In the genomic region with DNA sequence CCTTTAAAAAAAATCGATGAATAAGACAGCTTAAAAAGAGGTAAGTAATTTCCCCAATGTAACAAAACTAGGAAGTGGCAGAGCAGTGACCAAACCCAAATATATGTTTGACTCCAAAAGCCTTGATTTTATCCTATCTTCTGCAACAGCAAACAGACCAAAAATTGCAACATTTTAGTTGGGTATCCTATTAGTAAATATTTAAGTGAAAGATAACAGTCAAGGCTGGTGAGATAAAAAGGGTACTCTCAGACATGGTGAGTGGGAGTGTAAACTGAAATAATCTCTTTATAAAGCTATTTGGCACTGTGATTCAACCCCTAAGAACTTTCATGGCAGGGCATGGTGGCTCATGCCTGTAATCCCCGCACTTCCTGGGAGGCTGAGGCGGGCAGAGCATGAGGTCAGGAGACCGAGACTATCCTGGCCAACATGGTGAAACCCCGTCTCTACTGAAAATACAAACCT, we compare ENCODE assay signal across 14 cellular contexts. TPM values are rescaled to one million over a fixed set of nuclear protein-coding genes. Genes with fewer than 3 reads are reported as not detected.
DNase-seq lines count a peak whose midpoint lies in the region; ATAC-seq and TF ChIP-seq lines count a peak whose summit lies in the region.
"Had no signal": no experiment of that assay in that cellular context is flagged by ENCODE, and none has a peak within 500 bp of the region (broad histone marks: within the 10 kb centered on the region; RNA-seq: fewer than 3 reads in every experiment).

No MANE protein-coding gene starts in this region.

- WGBS in smooth muscle cell (ENCODE audit: low lambda C conversion rate) = 31% methylated on average over 5 of the region's 5 CpGs

- H3K4me1 ChIP-seq in SJSA1 (replicated peaks) = peaks cover 25% of the 10 kb centered on the region
- H3K4me1 ChIP-seq in smooth muscle cell (ENCODE audit: low read depth) = peaks cover 33% of the 10 kb centered on the region

- H3K9me3 ChIP-seq in SJSA1 (replicated peaks) = no peaks in the 10 kb centered on the region; the same call in 1 of the 2 replicates
- H3K9me3 ChIP-seq in smooth muscle cell (replicated peaks; ENCODE audit: low read depth) = no peaks in the 10 kb centered on the region
- H3K9me3 ChIP-seq: left lung had no signal

- DNase-seq in HS-27A (ENCODE audit: low read depth) (peak; percentile 5), SJSA1 (ENCODE audit: low read depth in 1 of 2, low spot score in 2 of 2) (peak; percentile 37 to 53), glomerular visceral epithelial cell (ENCODE audit: extremely low spot score) (peak; percentile 53), smooth muscle cell (lab: John Stamatoyannopoulos, UW; ENCODE audit: unreplicated experiment) (no peak), RKO (ENCODE audit: low spot score) (no peak), GM03348 (ENCODE audit: low spot score) (no peak)
- DNase-seq: DND-41, left lung, NCI-H2081, NCI-H526 treated with DMSO at 0.1 percent for 48 hours had no signal

- H3K27me3 Mint-ChIP-seq in stimulated activated memory B cell treated with anti-CD40 and anti-IgM and Interleukin-4, amounts not matched to agents 10 μg/mL and 1 μg/mL and 100 μg/mL, for 72 hours = no peaks in the 10 kb centered on the region

- H3K27ac ChIP-seq in SJSA1 = peak overlapping the region; percentile 99
- peak overlapping the region; percentile 88 for H3K27ac ChIP-seq in smooth muscle cell (ENCODE audit: low read depth)
- H3K27ac ChIP-seq: BLaER1 had no signal

- H3K4me2 ChIP-seq in smooth muscle cell = peak overlapping the region; percentile 81
- H3K4me2 ChIP-seq: BLaER1 had no signal

- H3K27me3 ChIP-seq in SJSA1 (replicated peaks) (no peaks in the 10 kb centered on the region), smooth muscle cell (ENCODE audit: low read depth) (no peaks in the 10 kb centered on the region)
- H3K27me3 ChIP-seq: BLaER1, left lung had no signal

- H3K36me3 ChIP-seq in SJSA1 = peaks cover 8% of the 10 kb centered on the region
- H3K36me3 ChIP-seq in smooth muscle cell (ENCODE audit: low read depth) = no peaks in the 10 kb centered on the region
- H3K36me3 ChIP-seq: BLaER1, left lung had no signal

- H2AFZ ChIP-seq in smooth muscle cell (ENCODE audit: low read depth) = no peak overlapping the region

- no peak overlapping the region for H3K9ac ChIP-seq in smooth muscle cell (ENCODE audit: low read depth)
- H3K9ac ChIP-seq: BLaER1 had no signal

- H4K20me1 ChIP-seq in smooth muscle cell (ENCODE audit: low read depth) = peaks cover 23% of the 10 kb centered on the region

- ATAC-seq in stimulated activated memory B cell treated with anti-CD40 and anti-IgM and Interleukin-4, amounts not matched to agents 10 μg/mL and 1 μg/mL and 100 μg/mL, for 72 hours = no peak

- peaks cover 29% of the 10 kb centered on the region for H3K79me2 ChIP-seq in smooth muscle cell (ENCODE audit: low read depth)

- peaks cover 6% of the 10 kb centered on the region for H3K4me1 Mint-ChIP-seq in stimulated activated memory B cell treated with anti-CD40 and anti-IgM and Interleukin-4, amounts not matched to agents 10 μg/mL and 1 μg/mL and 100 μg/mL, for 72 hours

- H3K27ac Mint-ChIP-seq in stimulated activated memory B cell treated with anti-CD40 and anti-IgM and Interleukin-4, amounts not matched to agents 10 μg/mL and 1 μg/mL and 100 μg/mL, for 72 hours = no peak overlapping the region
- H3K27ac Mint-ChIP-seq: activated naive CD4-positive, alpha-beta T cell treated with anti-CD3 and anti-CD28 coated beads for 36 hours had no signal

- peaks cover 15% of the 10 kb centered on the region for H3F3A ChIP-seq in smooth muscle cell (ENCODE audit: low read depth)

- H3K36me3 Mint-ChIP-seq in stimulated activated memory B cell treated with anti-CD40 and anti-IgM and Interleukin-4, amounts not matched to agents 10 μg/mL and 1 μg/mL and 100 μg/mL, for 72 hours = no peaks in the 10 kb centered on the region
- H3K36me3 Mint-ChIP-seq: brain had no signal

- TF ChIP-seq CTCF in smooth muscle cell (IDR thresholded peaks at IDR 0.05; ENCODE audit: borderline replicate concordance, insufficient read depth, poor library complexity, severe bottlenecking) = no peak

- no peak overlapping the region for H3K4me3 Mint-ChIP-seq in stimulated activated memory B cell treated with anti-CD40 and anti-IgM and Interleukin-4, amounts not matched to agents 10 μg/mL and 1 μg/mL and 100 μg/mL, for 72 hours

- no peaks in the 10 kb centered on the region for H3K9me3 Mint-ChIP-seq in stimulated activated memory B cell treated with anti-CD40 and anti-IgM and Interleukin-4, amounts not matched to agents 10 μg/mL and 1 μg/mL and 100 μg/mL, for 72 hours

- H3K4me3 ChIP-seq in SJSA1 (no peak overlapping the region), smooth muscle cell (no peak overlapping the region)
- H3K4me3 ChIP-seq: BLaER1, left lung had no signal

RNA-seq across cellular contexts. Expression of a gene that starts 1.9 kb away (rescaled TPM):
- 111 and 142 TPM in 2 replicates for total RNA-seq in SJSA1 (2014; rRNA removed; shearing (Covaris generic))
- total RNA-seq in smooth muscle cell = 146 and 165 TPM in 2 replicates
- polyA plus RNA-seq in smooth muscle cell = 137 and 217 TPM in 2 replicates

Comparison
In these comparisons a context has a peak if more than half of its experiments do, and no peak if none do; other contexts are left out.
1. DNase-seq: peak in HS-27A (single experiment), SJSA1 (2 of 2) and glomerular visceral epithelial cell (single experiment); none in smooth muscle cell (single experiment), RKO (single experiment) and GM03348 (single experiment).